ENCODE assay signal across 1 cellular context in genomic region chr17:28748852-28749515, GRCh38.
TF ChIP-seq lines count a peak whose summit lies in the region.

No MANE protein-coding gene starts in this region.

TF ChIP-seq in GM23338, 12 proteins besides CTCF, POLR2A, EP300 and RAD21 (continued from another document):
- TF ChIP-seq REST (IDR thresholded peaks at IDR 0.05; ENCODE audit: unreplicated experiment), result no peak
